1 cellular context compared by ENCODE assay signal in genomic region chr11:122685041-122685440, GRCh38.
TF ChIP-seq lines count a peak whose summit lies in the region.

No MANE protein-coding gene starts in this region.

TF ChIP-seq in HepG2, 621 proteins besides CTCF, POLR2A, EP300 and RAD21:
- TF ChIP-seq GFI1 (CRISPR knock-in tag; IDR thresholded peaks at IDR 0.05; ENCODE audit: borderline replicate concordance) (peak; percentile 43; the same call in 1 of the 2 replicates), ZNF333 (CRISPR knock-in tag; IDR thresholded peaks at IDR 0.05; ENCODE audit: borderline replicate concordance) (no peak), ZHX2 (IDR thresholded peaks at IDR 0.05; ENCODE audit: low read depth) (no peak), ZHX2 (CRISPR knock-in tag; IDR thresholded peaks at IDR 0.05; ENCODE audit: borderline replicate concordance) (no peak), ZBTB26 (CRISPR knock-in tag; IDR thresholded peaks at IDR 0.05; ENCODE audit: borderline replicate concordance) (no peak), PPARG (CRISPR knock-in tag; conservative IDR thresholded peaks at IDR 0.05) (peak; percentile 69), ASH2L (IDR thresholded peaks at IDR 0.05; ENCODE audit: insufficient read length, low read depth, low read length) (no peak), IRF2 (CRISPR knock-in tag; IDR thresholded peaks at IDR 0.05) (0 out of 2 replicates have a peak, but pooled peaks have one; percentile 21), CREM (IDR thresholded peaks at IDR 0.05) (no peak), CREM (CRISPR knock-in tag; IDR thresholded peaks at IDR 0.05) (no peak), SOX13 (IDR thresholded peaks at IDR 0.05) (no peak), SOX13 (CRISPR knock-in tag; conservative IDR thresholded peaks at IDR 0.05 in 1 of 2, IDR thresholded peaks at IDR 0.05 in 1 of 2) (peak in 1 of 2 experiments; percentile 30; a peak in 1 of 4 replicates), MED1 (CRISPR knock-in tag; IDR thresholded peaks at IDR 0.05) (0 out of 2 replicates have a peak, but pooled peaks have one; percentile 16), HCFC1 (IDR thresholded peaks at IDR 0.05; ENCODE audit: low read depth, low read length) (no peak), ARID5B (CRISPR knock-in tag; IDR thresholded peaks at IDR 0.05) (peak; percentile 10; the same call in 1 of the 2 replicates), RXRB (CRISPR knock-in tag; IDR thresholded peaks at IDR 0.05; ENCODE audit: borderline replicate concordance) (peak; percentile 27; the same call in 1 of the 2 replicates), FOXA3 (CRISPR knock-in tag; IDR thresholded peaks at IDR 0.05) (peak; percentile 21; the same call in 1 of the 2 replicates), AGO1 (IDR thresholded peaks at IDR 0.05; ENCODE audit: low read depth, low read length, poor library complexity, severe bottlenecking) (no peak), ZBTB7A (CRISPR knock-in tag; IDR thresholded peaks at IDR 0.05) (no peak)
- TF ChIP-seq, protein P1, sequence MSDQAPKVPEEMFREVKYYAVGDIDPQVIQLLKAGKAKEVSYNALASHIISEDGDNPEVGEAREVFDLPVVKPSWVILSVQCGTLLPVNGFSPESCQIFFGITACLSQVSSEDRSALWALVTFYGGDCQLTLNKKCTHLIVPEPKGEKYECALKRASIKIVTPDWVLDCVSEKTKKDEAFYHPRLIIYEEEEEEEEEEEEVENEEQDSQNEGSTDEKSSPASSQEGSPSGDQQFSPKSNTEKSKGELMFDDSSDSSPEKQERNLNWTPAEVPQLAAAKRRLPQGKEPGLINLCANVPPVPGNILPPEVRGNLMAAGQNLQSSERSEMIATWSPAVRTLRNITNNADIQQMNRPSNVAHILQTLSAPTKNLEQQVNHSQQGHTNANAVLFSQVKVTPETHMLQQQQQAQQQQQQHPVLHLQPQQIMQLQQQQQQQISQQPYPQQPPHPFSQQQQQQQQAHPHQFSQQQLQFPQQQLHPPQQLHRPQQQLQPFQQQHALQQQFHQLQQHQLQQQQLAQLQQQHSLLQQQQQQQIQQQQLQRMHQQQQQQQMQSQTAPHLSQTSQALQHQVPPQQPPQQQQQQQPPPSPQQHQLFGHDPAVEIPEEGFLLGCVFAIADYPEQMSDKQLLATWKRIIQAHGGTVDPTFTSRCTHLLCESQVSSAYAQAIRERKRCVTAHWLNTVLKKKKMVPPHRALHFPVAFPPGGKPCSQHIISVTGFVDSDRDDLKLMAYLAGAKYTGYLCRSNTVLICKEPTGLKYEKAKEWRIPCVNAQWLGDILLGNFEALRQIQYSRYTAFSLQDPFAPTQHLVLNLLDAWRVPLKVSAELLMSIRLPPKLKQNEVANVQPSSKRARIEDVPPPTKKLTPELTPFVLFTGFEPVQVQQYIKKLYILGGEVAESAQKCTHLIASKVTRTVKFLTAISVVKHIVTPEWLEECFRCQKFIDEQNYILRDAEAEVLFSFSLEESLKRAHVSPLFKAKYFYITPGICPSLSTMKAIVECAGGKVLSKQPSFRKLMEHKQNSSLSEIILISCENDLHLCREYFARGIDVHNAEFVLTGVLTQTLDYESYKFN (CRISPR knock-in tag; conservative IDR thresholded peaks at IDR 0.05) = peak; percentile 60
- TF ChIP-seq, protein P2, sequence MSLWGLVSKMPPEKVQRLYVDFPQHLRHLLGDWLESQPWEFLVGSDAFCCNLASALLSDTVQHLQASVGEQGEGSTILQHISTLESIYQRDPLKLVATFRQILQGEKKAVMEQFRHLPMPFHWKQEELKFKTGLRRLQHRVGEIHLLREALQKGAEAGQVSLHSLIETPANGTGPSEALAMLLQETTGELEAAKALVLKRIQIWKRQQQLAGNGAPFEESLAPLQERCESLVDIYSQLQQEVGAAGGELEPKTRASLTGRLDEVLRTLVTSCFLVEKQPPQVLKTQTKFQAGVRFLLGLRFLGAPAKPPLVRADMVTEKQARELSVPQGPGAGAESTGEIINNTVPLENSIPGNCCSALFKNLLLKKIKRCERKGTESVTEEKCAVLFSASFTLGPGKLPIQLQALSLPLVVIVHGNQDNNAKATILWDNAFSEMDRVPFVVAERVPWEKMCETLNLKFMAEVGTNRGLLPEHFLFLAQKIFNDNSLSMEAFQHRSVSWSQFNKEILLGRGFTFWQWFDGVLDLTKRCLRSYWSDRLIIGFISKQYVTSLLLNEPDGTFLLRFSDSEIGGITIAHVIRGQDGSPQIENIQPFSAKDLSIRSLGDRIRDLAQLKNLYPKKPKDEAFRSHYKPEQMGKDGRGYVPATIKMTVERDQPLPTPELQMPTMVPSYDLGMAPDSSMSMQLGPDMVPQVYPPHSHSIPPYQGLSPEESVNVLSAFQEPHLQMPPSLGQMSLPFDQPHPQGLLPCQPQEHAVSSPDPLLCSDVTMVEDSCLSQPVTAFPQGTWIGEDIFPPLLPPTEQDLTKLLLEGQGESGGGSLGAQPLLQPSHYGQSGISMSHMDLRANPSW (CRISPR knock-in tag; IDR thresholded peaks at IDR 0.05; ENCODE audit: borderline replicate concordance) = no peak
- TF ChIP-seq, protein P3, sequence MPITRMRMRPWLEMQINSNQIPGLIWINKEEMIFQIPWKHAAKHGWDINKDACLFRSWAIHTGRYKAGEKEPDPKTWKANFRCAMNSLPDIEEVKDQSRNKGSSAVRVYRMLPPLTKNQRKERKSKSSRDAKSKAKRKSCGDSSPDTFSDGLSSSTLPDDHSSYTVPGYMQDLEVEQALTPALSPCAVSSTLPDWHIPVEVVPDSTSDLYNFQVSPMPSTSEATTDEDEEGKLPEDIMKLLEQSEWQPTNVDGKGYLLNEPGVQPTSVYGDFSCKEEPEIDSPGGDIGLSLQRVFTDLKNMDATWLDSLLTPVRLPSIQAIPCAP (CRISPR knock-in tag; IDR thresholded peaks at IDR 0.05; ENCODE audit: low read depth) = no peak
- TF ChIP-seq, protein P4, sequence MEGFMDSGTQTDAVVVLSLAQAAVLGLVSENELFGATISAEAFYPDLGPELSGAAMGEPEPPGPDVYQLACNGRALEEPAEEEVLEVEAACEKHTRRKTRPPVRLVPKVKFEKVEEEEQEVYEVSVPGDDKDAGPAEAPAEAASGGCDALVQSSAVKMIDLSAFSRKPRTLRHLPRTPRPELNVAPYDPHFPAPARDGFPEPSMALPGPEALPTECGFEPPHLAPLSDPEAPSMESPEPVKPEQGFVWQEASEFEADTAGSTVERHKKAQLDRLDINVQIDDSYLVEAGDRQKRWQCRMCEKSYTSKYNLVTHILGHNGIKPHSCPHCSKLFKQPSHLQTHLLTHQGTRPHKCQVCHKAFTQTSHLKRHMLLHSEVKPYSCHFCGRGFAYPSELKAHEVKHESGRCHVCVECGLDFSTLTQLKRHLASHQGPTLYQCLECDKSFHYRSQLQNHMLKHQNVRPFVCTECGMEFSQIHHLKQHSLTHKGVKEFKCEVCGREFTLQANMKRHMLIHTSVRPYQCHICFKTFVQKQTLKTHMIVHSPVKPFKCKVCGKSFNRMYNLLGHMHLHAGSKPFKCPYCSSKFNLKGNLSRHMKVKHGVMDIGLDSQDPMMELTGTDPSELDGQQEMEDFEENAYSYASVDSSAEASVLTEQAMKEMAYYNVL (CRISPR knock-in tag; IDR thresholded peaks at IDR 0.05; ENCODE audit: borderline replicate concordance) = no peak
